In the genomic region with DNA sequence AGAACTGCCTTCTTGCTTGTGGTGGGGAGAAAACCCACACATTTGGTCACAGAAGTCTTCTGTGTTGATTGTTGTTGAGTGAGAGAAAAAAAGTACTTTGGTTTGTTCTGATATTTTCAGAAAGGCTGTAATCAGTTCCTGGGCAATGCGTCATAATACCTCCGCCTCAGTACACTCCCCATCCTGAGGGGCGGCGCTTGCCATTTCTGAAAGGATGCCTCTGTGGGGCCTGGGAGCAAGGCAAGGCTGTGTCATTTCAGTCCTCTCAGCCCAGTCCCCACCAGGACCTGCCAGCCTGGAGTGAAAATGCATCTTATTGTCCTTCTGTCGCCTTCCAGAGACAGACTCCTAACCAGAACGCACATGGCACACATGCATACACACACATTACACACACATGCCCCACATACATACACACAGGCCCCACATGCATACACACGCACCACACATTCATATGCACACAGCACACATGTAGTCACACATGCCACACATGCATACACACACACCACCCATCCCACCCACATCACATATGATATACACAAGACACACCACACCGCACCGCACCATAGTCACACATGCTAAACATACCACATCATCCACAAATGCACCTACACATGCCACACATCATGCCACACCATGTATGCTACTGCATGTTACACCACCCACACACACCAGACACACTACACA, we compare ENCODE assay signal across 16 cellular contexts.
DNase-seq lines count a peak whose midpoint lies in the region; ATAC-seq, FAIRE-seq and TF ChIP-seq lines count a peak whose summit lies in the region.
"Had no signal": no experiment of that assay in that cellular context is flagged by ENCODE, and none has a peak within 500 bp of the region (broad histone marks: within the 10 kb centered on the region; RNA-seq: fewer than 3 reads in every experiment).

No MANE protein-coding gene starts in this region.

- H3K4me2 ChIP-seq in mammary epithelial cell (ENCODE audit: insufficient read depth, low read depth, low read length) (no peak overlapping the region), endothelial cell of umbilical vein (ENCODE audit: insufficient read depth, low read length) (no peak overlapping the region)

- H4K20me1 ChIP-seq in mammary epithelial cell (ENCODE audit: insufficient read depth, low read length): no peaks in the 10 kb centered on the region
- H4K20me1 ChIP-seq in endothelial cell of umbilical vein (replicated peaks; ENCODE audit: control insufficient read depth, extremely low read depth, insufficient read depth, low read length): no peaks in the 10 kb centered on the region

- TF ChIP-seq POLR2A in breast epithelium (IDR thresholded peaks at IDR 0.05) (no peak), endothelial cell of umbilical vein (IDR thresholded peaks at IDR 0.05; ENCODE audit: low read depth, low read length) (no peak), upper lobe of left lung (IDR thresholded peaks at IDR 0.05) (no peak)

- BruUV-seq in mammary epithelial cell (replicated peaks; lab: Mats Ljungman, UMichigan) (no TSS peak), endothelial cell of umbilical vein (replicated peaks; lab: Mats Ljungman, UMichigan) (no TSS peak)

- H3K9ac ChIP-seq in mammary epithelial cell (ENCODE audit: insufficient read depth, low read length): no peak overlapping the region
- no peak overlapping the region for H3K9ac ChIP-seq in endothelial cell of umbilical vein (replicated peaks; ENCODE audit: extremely low read depth, insufficient read depth, low read length)

- H3K27me3 ChIP-seq in breast epithelium (no peaks in the 10 kb centered on the region), mammary epithelial cell (ENCODE audit: insufficient read depth, low read length) (no peaks in the 10 kb centered on the region), endothelial cell of umbilical vein (ENCODE audit: control insufficient read depth in 2 of 2, insufficient read depth in 2 of 2, low read length in 2 of 2) (no peaks in the 10 kb centered on the region), psoas muscle (ENCODE audit: insufficient read depth in 3 of 3, low read length in 2 of 3) (peaks cover 0 to 5% (median 4%) of the 10 kb centered on the region in 3 donors), upper lobe of left lung (no peaks in the 10 kb centered on the region)
- H3K27me3 ChIP-seq: BE2C had no signal

- in situ Hi-C loops in mammary epithelial cell (cut with MboI; ENCODE audit: low sequenced_read_pairs in 2 of 2): no loop called here

- no peaks in the 10 kb centered on the region for H3K79me2 ChIP-seq in mammary epithelial cell (ENCODE audit: insufficient read depth, low read length)
- no peaks in the 10 kb centered on the region for H3K79me2 ChIP-seq in endothelial cell of umbilical vein (ENCODE audit: control insufficient read depth, insufficient read depth, low read length)

- intact Hi-C loops in breast epithelium (cut with DNase I; ENCODE audit: low total_unique reads): no loop called here
- intact Hi-C loops in mammary epithelial cell (cut with micrococcal nuclease): no loop called here
- intact Hi-C loops in endothelial cell of umbilical vein (cut with micrococcal nuclease): no loop called here
- intact Hi-C loops in psoas muscle (cut with DNase I): no loop called here

- no peak for TF ChIP-seq CTCF in breast epithelium (IDR thresholded peaks at IDR 0.05)
- TF ChIP-seq CTCF in mammary epithelial cell (conservative IDR thresholded peaks at IDR 0.05 in 1 of 2, IDR thresholded peaks at IDR 0.05 in 1 of 2; ENCODE audit: extremely low read depth in 1 of 2, insufficient read depth in 1 of 2, low read depth in 1 of 2, low read length in 2 of 2): no peak
- TF ChIP-seq CTCF in endothelial cell of umbilical vein (IDR thresholded peaks at IDR 0.05; ENCODE audit: extremely low read depth in 1 of 2, insufficient read depth in 1 of 2, low read depth in 1 of 2, low read length in 2 of 2): no peak
- no peak for TF ChIP-seq CTCF in psoas muscle (IDR thresholded peaks at IDR 0.05)
- no peak for TF ChIP-seq CTCF in upper lobe of left lung (IDR thresholded peaks at IDR 0.05)

- ATAC-seq in psoas muscle (no peak), upper lobe of left lung (ENCODE audit: low FRiP score in 2 of 2) (peak in 1 of 2 donors; percentile 4)
- ATAC-seq: effector memory CD8-positive, alpha-beta T cell had no signal

- FAIRE-seq in endothelial cell of umbilical vein (lab: Jason Lieb, UNC): no peak
- FAIRE-seq: G401.6 had no signal

- H2AFZ ChIP-seq in mammary epithelial cell (ENCODE audit: low read depth, low read length) (no peak overlapping the region), endothelial cell of umbilical vein (ENCODE audit: low read depth, low read length) (no peak overlapping the region)

- H3K4me1 ChIP-seq in breast epithelium: peaks cover 3 to 4% of the 10 kb centered on the region in 2 donors
- no peaks in the 10 kb centered on the region for H3K4me1 ChIP-seq in mammary epithelial cell (ENCODE audit: insufficient read depth, low read length)
- H3K4me1 ChIP-seq in endothelial cell of umbilical vein (ENCODE audit: control insufficient read depth, extremely low read depth, insufficient read depth, low read length): no peaks in the 10 kb centered on the region
- H3K4me1 ChIP-seq in psoas muscle: peaks cover 7% of the 10 kb centered on the region
- H3K4me1 ChIP-seq in upper lobe of left lung: peaks cover 7 to 14% (median 8%) of the 10 kb centered on the region in 4 donors
- H3K4me1 ChIP-seq: BE2C had no signal

- no peaks in the 10 kb centered on the region for H3K9me1 ChIP-seq in endothelial cell of umbilical vein (replicated peaks; ENCODE audit: control insufficient read depth, extremely low read depth, insufficient read depth, low read length)

- TF ChIP-seq EP300 in upper lobe of left lung (IDR thresholded peaks at IDR 0.05): no peak

- dilution Hi-C loops in mammary epithelial cell (cut with HindIII; ENCODE audit: low sequenced_read_pairs): no loop called here
- dilution Hi-C loops in endothelial cell of umbilical vein (cut with MboI; ENCODE audit: extremely low pct_ligation_motif_present, low sequenced_read_pairs): no loop called here

- CTCF ChIA-PET in mammary epithelial cell (lab: Charles Lee; ENCODE audit: low non-redundant PET): no interaction called here
- CTCF ChIA-PET in endothelial cell of umbilical vein (lab: Charles Lee): no interaction called here

- WGBS in mammary epithelial cell (ENCODE audit: low coverage, missing lambda C conversion rate): 92% methylated on average over 5 of the region's 9 CpGs
- 98 to 100% (median 99%) methylated on average over 9 of the region's 9 CpGs for WGBS in psoas muscle, 3 donors
- 95 to 97% methylated on average over 8 to 9 of the region's 9 CpGs for WGBS in upper lobe of left lung, 2 donors

- H3K4me3 ChIP-seq in breast epithelium (no peak overlapping the region), mammary epithelial cell (replicated peaks in 1 of 3; ENCODE audit: insufficient read depth in 1 of 3, low read depth in 2 of 3, low read length in 3 of 3) (no peak overlapping the region), endothelial cell of umbilical vein (replicated peaks in 1 of 3; ENCODE audit: insufficient read depth in 1 of 3, low read depth in 1 of 3, low read length in 3 of 3) (no peak overlapping the region), psoas muscle (no peak overlapping the region), upper lobe of left lung (no peak overlapping the region)

- H3K9me3 ChIP-seq in breast epithelium: no peaks in the 10 kb centered on the region
- H3K9me3 ChIP-seq in mammary epithelial cell (replicated peaks; ENCODE audit: insufficient read depth, low read length): peaks cover 9% of the 10 kb centered on the region
- H3K9me3 ChIP-seq in endothelial cell of umbilical vein (replicated peaks; ENCODE audit: control insufficient read depth, insufficient read depth, low read length): no peaks in the 10 kb centered on the region
- no peaks in the 10 kb centered on the region for H3K9me3 ChIP-seq in psoas muscle
- no peaks in the 10 kb centered on the region for H3K9me3 ChIP-seq in upper lobe of left lung
- H3K9me3 ChIP-seq: BE2C had no signal

- H3K36me3 ChIP-seq in breast epithelium (no peaks in the 10 kb centered on the region), mammary epithelial cell (ENCODE audit: insufficient read depth, low read length) (no peaks in the 10 kb centered on the region), endothelial cell of umbilical vein (ENCODE audit: control insufficient read depth in 2 of 2, extremely low read depth in 1 of 2, insufficient read depth in 2 of 2, low read length in 2 of 2) (no peaks in the 10 kb centered on the region), psoas muscle (ENCODE audit: insufficient read depth in 1 of 2, low read depth in 1 of 2) (no peaks in the 10 kb centered on the region), upper lobe of left lung (no peaks in the 10 kb centered on the region)
- H3K36me3 ChIP-seq: BE2C had no signal

- H3K27ac ChIP-seq in breast epithelium (peak overlapping the region; percentile 89 to 90), mammary epithelial cell (ENCODE audit: insufficient read depth, low read depth, low read length) (no peak overlapping the region), endothelial cell of umbilical vein (ENCODE audit: insufficient read depth, low read depth, low read length) (no peak overlapping the region), psoas muscle (peak overlapping the region; percentile 18), upper lobe of left lung (peak overlapping the region; percentile 70 to 86 (median 82))
- H3K27ac ChIP-seq: 22Rv1 had no signal

- POLR2A ChIA-PET in endothelial cell of umbilical vein (lab: Charles Lee): no interaction called here

- DNase-seq in breast epithelium (ENCODE audit: low spot score in 2 of 2) (no peak), mammary epithelial cell (no peak), endothelial cell of umbilical vein (ENCODE audit: low read depth, low spot score) (no peak), psoas muscle (no peak), upper lobe of left lung (no peak), H4 (ENCODE audit: low spot score) (no peak), C1 segment of cervical spinal cord (lab: John Stamatoyannopoulos, UW) (no peak)
- no peak for DNase-seq in stimulated activated CD4-positive, alpha-beta T cell treated with anti-CD3 and anti-CD28 coated beads, Interleukin-15, amount 100 ng/mL, for 24 hours
- DNase-seq: activated CD8-positive, alpha-beta memory T cell treated with anti-CD3 and anti-CD28 coated beads for 24 hours; activated naive CD8-positive, alpha-beta T cell treated with anti-CD3 and anti-CD28 coated beads for 36 hours; BE2C; effector memory CD8-positive, alpha-beta T cell; left cardiac atrium; NCI-H187 had no signal

TF ChIP-seq in endothelial cell of umbilical vein, 7 proteins besides CTCF, POLR2A, EP300 and RAD21:
- TF ChIP-seq GATA2 (IDR thresholded peaks at IDR 0.05; ENCODE audit: insufficient read depth, insufficient read length, low read depth, low read length) (no peak), JUN (IDR thresholded peaks at IDR 0.05; ENCODE audit: borderline replicate concordance, insufficient read depth, insufficient read length, low read depth) (no peak), MAX (IDR thresholded peaks at IDR 0.05; ENCODE audit: insufficient read depth, insufficient read length) (peak; percentile 29), EZH2 (IDR thresholded peaks at IDR 0.05; ENCODE audit: borderline replicate concordance, low read depth, low read length, severe bottlenecking) (no peak)
TF ChIP-seq in endothelial cell of umbilical vein: peak in this region for 1.

Comparison
In these comparisons a context has a peak if more than half of its experiments do, and no peak if none do; other contexts are left out.
1. H3K27ac ChIP-seq: peak in breast epithelium (2 of 2), psoas muscle (single experiment) and upper lobe of left lung (4 of 4); none in mammary epithelial cell (single experiment) and endothelial cell of umbilical vein (single experiment).